In the genomic region with DNA sequence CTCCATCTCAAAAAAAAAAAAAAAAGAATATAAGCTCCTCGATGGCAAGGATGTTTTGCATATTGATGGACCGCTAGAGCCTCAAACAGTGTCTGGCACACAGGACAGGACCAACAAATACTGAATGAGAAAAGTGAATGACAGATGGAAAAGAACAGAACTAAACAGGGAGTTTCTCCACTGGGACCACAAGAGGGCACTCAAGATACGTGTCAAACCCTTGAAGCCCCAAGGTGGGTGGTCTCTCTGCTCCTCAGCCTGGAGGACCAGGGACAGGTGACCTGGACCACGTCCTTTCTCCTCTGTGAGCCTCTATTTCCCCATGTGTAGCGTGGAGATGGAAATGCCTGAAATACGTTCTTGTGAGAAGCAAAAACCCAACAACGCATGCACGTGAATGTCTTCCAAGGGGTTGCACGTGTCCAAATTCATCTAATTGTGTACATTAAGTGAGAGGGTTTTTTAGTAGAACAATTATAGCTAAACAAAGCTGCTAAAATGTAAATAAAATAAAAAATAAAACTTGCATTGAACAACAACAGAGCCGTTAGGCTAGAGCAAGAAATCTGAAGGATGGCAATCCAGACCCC, we compare ENCODE assay signal across 8 cellular contexts. TPM values are rescaled to one million over a fixed set of nuclear protein-coding genes. Genes with fewer than 3 reads are reported as not detected.
DNase-seq lines count a peak whose midpoint lies in the region; ATAC-seq and TF ChIP-seq lines count a peak whose summit lies in the region.

No MANE protein-coding gene starts in this region.

- H3K27me3 ChIP-seq in heart left ventricle (peaks cover 0 to 51% (median 0%) of the 10 kb centered on the region in 9 donors), transverse colon (peaks cover 18% of the 10 kb centered on the region)

- H3K4me3 ChIP-seq in heart left ventricle, result no peak overlapping the region
- no peak overlapping the region for H3K4me3 ChIP-seq in transverse colon

- H3K36me3 Mint-ChIP-seq in activated B cell treated with CpG ODN at 0.5 μM for 24 hours (ENCODE audit: low read depth), result no peaks in the 10 kb centered on the region

- intact Hi-C loops in heart left ventricle (cut with DNase I) (loop anchor here in 4 of 10 donors (5.0 kb wide), 2 partner anchors 41 to 199 kb away; no protein-coding TSS in a partner anchor), Right ventricle myocardium inferior (cut with DNase I) (loop anchor here (5.0 to 10.0 kb wide), 2 partner anchors 46 to 196 kb away; no protein-coding TSS in a partner anchor), activated B cell treated with CpG ODN at 0.5 μM for 24 hours (cut with micrococcal nuclease) (loop anchor here (1.0 kb wide), 2 partner anchors 47 to 441 kb away; no protein-coding TSS in a partner anchor), transverse colon (cut with DNase I; ENCODE audit: low total_unique reads) (no loop called here)

- peaks cover 21% of the 10 kb centered on the region for H3K27me3 Mint-ChIP-seq in activated B cell treated with CpG ODN at 0.5 μM for 24 hours

- POLR2A ChIA-PET in activated B cell treated with CpG ODN at 0.5 μM for 24 hours (lab: Charles Lee), result no interaction called here

- no peaks in the 10 kb centered on the region for H3K9me3 Mint-ChIP-seq in activated B cell treated with CpG ODN at 0.5 μM for 24 hours

- H3K4me1 ChIP-seq in heart left ventricle (peaks cover 0 to 19% (median 1%) of the 10 kb centered on the region in 12 donors), transverse colon (peaks cover 4 to 24% (median 5%) of the 10 kb centered on the region in 4 donors)

- no peak overlapping the region for H3K4me3 Mint-ChIP-seq in activated B cell treated with CpG ODN at 0.5 μM for 24 hours

- H3K27ac Mint-ChIP-seq in activated B cell treated with CpG ODN at 0.5 μM for 24 hours, result no peak overlapping the region

- ATAC-seq in heart left ventricle (no peak), Right ventricle myocardium inferior (no peak), activated B cell treated with CpG ODN at 0.5 μM for 24 hours (ENCODE audit: low read depth) (peak; percentile 47), HG03378 (IDR thresholded peaks at IDR 0.05; ENCODE audit: unreplicated experiment) (no peak), GM19351 (IDR thresholded peaks at IDR 0.05; ENCODE audit: unreplicated experiment) (no peak)

- TF ChIP-seq POLR2A in heart left ventricle (IDR thresholded peaks at IDR 0.05) (no peak), transverse colon (IDR thresholded peaks at IDR 0.05) (no peak)

- CTCF ChIA-PET in activated B cell treated with CpG ODN at 0.5 μM for 24 hours (lab: Charles Lee), result interaction anchor here (0.9 to 2.8 kb wide), 4 partner anchors 137 to 198 kb away, joined by 3 to 24 read pairs (median 4); no protein-coding TSS in a partner anchor

- H3K27ac ChIP-seq in heart left ventricle (no peak overlapping the region), transverse colon (no peak overlapping the region)

- H3K4me1 Mint-ChIP-seq in activated B cell treated with CpG ODN at 0.5 μM for 24 hours, result peaks cover 17% of the 10 kb centered on the region

- DNase-seq in heart left ventricle (peak in 1 of 5 donors; percentile 39), Right ventricle myocardium inferior (ENCODE audit: missing footprints) (no peak), NCI-H1105 treated with DMSO at 0.1 percent for 48 hours (lab: John Stamatoyannopoulos, UW) (peak; percentile 58), activated B cell treated with CpG ODN at 0.5 μM for 24 hours (no peak), iPS-NIHi7 (ENCODE audit: extremely low spot score) (peak; percentile 68), transverse colon (no peak)

- 18 to 25% (median 21%) methylated on average over 10 of the region's 10 CpGs for WGBS in heart left ventricle, 4 donors
- 14 to 19% methylated on average over 3 to 10 of the region's 10 CpGs for WGBS in transverse colon (ENCODE audit: low coverage in 1 of 2), 2 donors

- in situ Hi-C loops in transverse colon (cut with MboI; ENCODE audit: low pct_ligation_motif_present in 1 of 4, low pct_unique_long_range_greater_than_20kb in 1 of 4, low sequenced_read_pairs in 3 of 4), result no loop called here

- no peak for TF ChIP-seq EP300 in transverse colon (IDR thresholded peaks at IDR 0.05; ENCODE audit: low read depth)

- H3K36me3 ChIP-seq in heart left ventricle (no peaks in the 10 kb centered on the region), transverse colon (no peaks in the 10 kb centered on the region)

- TF ChIP-seq CTCF in heart left ventricle (IDR thresholded peaks at IDR 0.05) (peak; percentile 40 to 68 (median 53)), activated B cell treated with CpG ODN at 0.5 μM for 24 hours (IDR thresholded peaks at IDR 0.05) (no peak), transverse colon (IDR thresholded peaks at IDR 0.05) (peak; percentile 41 to 62 (median 54))

- H3K9me3 ChIP-seq in heart left ventricle, result no peaks in the 10 kb centered on the region
- H3K9me3 ChIP-seq in transverse colon, result no peaks in the 10 kb centered on the region

RNA-seq across cellular contexts. Expression of gene CDC42EP5, which starts 5.7 kb away (rescaled TPM):
- total RNA-seq in heart left ventricle, result 10 to 100 TPM in 5 of 9 donors, 1 to 10 TPM in 4; 5.6 to 16.3 (median 11.4) TPM
- polyA plus RNA-seq in heart left ventricle, result 1 to 10 TPM; 7.1 to 8.7 TPM
- total RNA-seq in Right ventricle myocardium inferior, result 8.9 TPM
- total RNA-seq in activated B cell treated with CpG ODN at 0.5 μM for 24 hours, result not detected in 2 replicates
- 100 to 1,000 TPM; 210 to 231 (median 214) TPM for total RNA-seq in transverse colon

RNA-seq across cellular contexts. Expression of gene LENG9, which starts 15.2 kb away (rescaled TPM):
- total RNA-seq in heart left ventricle, result 1 to 10 TPM; 1.5 to 4.1 (median 2.4) TPM
- polyA plus RNA-seq in heart left ventricle, result 1 to 10 TPM; 1.4 to 2.1 TPM
- 1.8 TPM for total RNA-seq in Right ventricle myocardium inferior
- total RNA-seq in activated B cell treated with CpG ODN at 0.5 μM for 24 hours, result 6.3 and 8.5 TPM in 2 replicates
- total RNA-seq in transverse colon, result 10 to 100 TPM in 3 of 4 donors, 1 to 10 TPM in 1; 1.1 to 16.5 (median 12.3) TPM

RNA-seq across cellular contexts. Expression of gene LAIR2, which starts 23.9 kb away (rescaled TPM):
- total RNA-seq in heart left ventricle (1 to 10 TPM in 1 of 9 donors, not detected in 8; 2.4 TPM), Right ventricle myocardium inferior (not detected), activated B cell treated with CpG ODN at 0.5 μM for 24 hours (not detected in 2 replicates), transverse colon (1 to 10 TPM in 1 of 4 donors, not detected in 3; 3.2 TPM)
- polyA plus RNA-seq in heart left ventricle, result not detected

RNA-seq across cellular contexts. Expression of gene LENG8, which starts 29.8 kb away (rescaled TPM):
- total RNA-seq in heart left ventricle, result 10 to 100 TPM; 23.6 to 82.9 (median 58.8) TPM
- polyA plus RNA-seq in heart left ventricle, result 10 to 100 TPM; 35.2 to 93.9 TPM
- 59.0 TPM for total RNA-seq in Right ventricle myocardium inferior
- total RNA-seq in activated B cell treated with CpG ODN at 0.5 μM for 24 hours, result 296 and 363 TPM in 2 replicates
- 1,000 to 10,000 TPM in 1 of 4 donors, 100 to 1,000 TPM in 3; 194 to 1,037 (median 566) TPM for total RNA-seq in transverse colon

Comparison
In these comparisons a context has a peak if more than half of its experiments do, and no peak if none do; other contexts are left out.
1. DNase-seq: peak in NCI-H1105 treated with DMSO at 0.1 percent for 48 hours (single experiment) and iPS-NIHi7 (single experiment); none in Right ventricle myocardium inferior (single experiment), activated B cell treated with CpG ODN at 0.5 μM for 24 hours (single experiment) and transverse colon (single experiment).
2. RNA of gene CDC42EP5, which starts 5.7 kb away (total RNA-seq): 210 to 231 TPM in transverse colon; 5.6 to 16.3 TPM in heart left ventricle, 8.9 TPM in Right ventricle myocardium inferior (single experiment) and not detected in activated B cell treated with CpG ODN at 0.5 μM for 24 hours; every median in the first group is over 10 times any median in the second.